In the genomic region with DNA sequence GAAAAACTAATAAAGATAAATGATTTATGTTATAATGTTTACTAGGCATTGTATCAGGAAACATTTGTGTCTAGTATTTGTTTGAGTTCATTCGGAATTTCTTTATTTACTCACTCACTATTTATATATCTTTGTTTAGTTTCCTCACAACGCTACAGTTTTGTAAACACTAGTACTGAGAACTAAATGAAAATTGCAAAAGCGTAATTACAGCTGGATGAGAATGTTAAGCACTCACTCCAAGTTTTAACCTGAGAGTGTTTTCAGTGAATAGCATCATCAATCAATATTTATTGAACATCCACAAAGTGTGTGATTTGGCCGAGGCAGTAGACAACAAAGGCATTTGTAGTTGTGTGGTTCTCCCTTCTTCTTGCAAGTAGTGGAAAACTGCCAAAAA, we compare ENCODE assay signal across 21 cellular contexts.
"Had no signal": no experiment of that assay in that cellular context is flagged by ENCODE, and none has a peak within 500 bp of the region (broad histone marks: within the 10 kb centered on the region; RNA-seq: fewer than 3 reads in every experiment).

No MANE protein-coding gene starts in this region.

- ATAC-seq: activated CD8-positive, alpha-beta T cell treated with anti-CD3 and anti-CD28 coated beads for 36 hours; activated naive CD8-positive, alpha-beta T cell treated with anti-CD3 and anti-CD28 coated beads, Interleukin-2, amount 50 U/mL, for 24 hours; activated T-helper 17 cell treated with anti-CD3 and anti-CD28 coated beads, Interleukin-2, amount 50 U/mL, for 72 hours; left cardiac atrium; natural killer cell had no signal

- H3K27me3 ChIP-seq: hepatocyte, tibial artery had no signal

- DNase-seq: activated CD4-positive, alpha-beta T cell treated with anti-CD3 and anti-CD28 coated beads, Interleukin-2, amount 10 ng/mL, durations not matched to agents 24 days and 14 days; activated CD8-positive, alpha-beta T cell treated with anti-CD3 and anti-CD28 coated beads for 36 hours; activated naive CD4-positive, alpha-beta T cell treated with anti-CD3 and anti-CD28 coated beads for 36 hours; activated naive CD8-positive, alpha-beta T cell treated with anti-CD3 and anti-CD28 coated beads, Interleukin-2, amount 50 U/mL, for 24 hours; activated T-cell treated with anti-CD3 and anti-CD28 coated beads, Interleukin-2, amount 50 U/mL, for 1 hour; anterior cingulate cortex; caudate nucleus; foreskin fibroblast; left cardiac atrium; natural killer cell; stimulated activated CD4-positive, alpha-beta T cell treated with anti-CD3 and anti-CD28 coated beads, Interleukin-12 subunit alpha, Interleukin-12 subunit beta, amount 100 ng/mL, for 4 hours; stimulated activated CD4-positive, alpha-beta T cell treated with anti-CD3 and anti-CD28 coated beads, Interleukin-2, amount 100 ng/mL, for 24 hours; stimulated activated naive CD4-positive, alpha-beta T cell treated with Interleukin-2 at 50 U/mL for 16 hours; substantia nigra; T-helper 9 cell; tibial artery had no signal

- H3K36me3 ChIP-seq: tibial artery had no signal

- H3K4me1 ChIP-seq: parathyroid adenoma, tibial artery had no signal

- H3K4me3 ChIP-seq: hepatocyte, lung, tibial artery had no signal

- H3K9me3 ChIP-seq: tibial artery had no signal

- H3K27ac ChIP-seq: epithelial cell of prostate, hepatocyte, parathyroid adenoma, tibial artery had no signal
